Comparison of ENCODE assay signal across 27 cellular contexts in the genomic region with DNA sequence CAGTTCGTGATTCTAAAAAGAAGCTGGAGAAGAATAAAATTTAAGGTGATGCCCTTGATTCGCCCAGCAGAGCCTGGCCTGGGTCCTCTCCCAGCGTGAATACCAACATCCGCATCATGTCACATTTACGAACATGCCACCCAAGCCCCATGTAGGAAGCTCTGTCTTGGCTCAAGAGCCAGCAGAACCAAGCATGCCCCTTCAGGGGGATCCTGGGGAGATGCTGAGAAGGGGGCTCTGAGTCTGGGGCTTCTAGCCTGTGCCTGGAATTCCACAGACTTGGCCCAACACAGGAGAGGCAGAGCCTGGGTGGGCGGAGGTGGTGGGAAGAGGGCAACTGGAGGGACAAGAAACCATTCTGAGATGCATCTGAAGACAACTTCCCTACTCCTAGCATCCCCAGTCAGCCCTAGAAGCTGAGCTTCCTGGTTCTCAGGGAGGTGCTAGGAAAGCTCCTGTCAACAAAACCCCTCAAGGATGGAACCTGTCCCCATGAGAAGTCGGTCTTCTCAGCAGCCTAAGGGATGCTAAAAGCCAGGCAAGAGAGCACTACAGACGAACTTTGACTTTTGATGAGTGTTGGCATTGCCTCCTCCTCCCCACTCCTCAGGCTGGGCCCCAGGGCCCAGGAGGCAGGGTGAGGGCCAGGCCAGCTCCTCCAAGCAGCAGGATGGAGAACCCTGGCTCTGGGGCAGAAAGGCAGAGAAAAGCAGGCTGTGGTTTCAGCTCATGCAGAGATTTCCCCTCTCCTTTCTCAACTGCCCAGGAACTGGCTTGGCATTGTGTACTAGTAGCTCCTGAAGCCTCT. TPM values are rescaled to one million over a fixed set of nuclear protein-coding genes. Genes with fewer than 3 reads are reported as not detected.
A peak's percentile ranks its signal among the peaks of the same experiment; 100 is the strongest.
DNase-seq lines count a peak whose midpoint lies in the region; ATAC-seq and TF ChIP-seq lines count a peak whose summit lies in the region.
"Had no signal": no experiment of that assay in that cellular context is flagged by ENCODE, and none has a peak within 500 bp of the region (broad histone marks: within the 10 kb centered on the region; RNA-seq: fewer than 3 reads in every experiment).

No MANE protein-coding gene starts in this region.

- H3F3A ChIP-seq in GM23248 (ENCODE audit: insufficient read depth), result no peaks in the 10 kb centered on the region

- POLR2A ChIA-PET in RWPE1 (lab: Yijun Ruan, JAX; ENCODE audit: low non-redundant PET), result no interaction called here

- H3K79me2 ChIP-seq in GM23248 (ENCODE audit: insufficient read depth), result no peaks in the 10 kb centered on the region

- H3K9me3 ChIP-seq in right atrium auricular region (no peaks in the 10 kb centered on the region), endodermal cell (ENCODE audit: control insufficient read depth, low read length) (no peaks in the 10 kb centered on the region), GM23248 (ENCODE audit: low read depth) (no peaks in the 10 kb centered on the region)
- H3K9me3 ChIP-seq: HAP-1, heart right ventricle, lower lobe of right lung, Peyer's patch, suprapubic skin had no signal

- WGBS in endodermal cell (ENCODE audit: insufficient coverage in 1 of 2, insufficient read length in 1 of 2), 2 experiments, result 88 to 92% methylated on average over 6 to 8 of the region's 8 CpGs
- 97 to 98% methylated on average over 8 of the region's 8 CpGs for WGBS in GM23248 (ENCODE audit: low coverage in 1 of 2, low lambda C conversion rate in 2 of 2, missing lambda C conversion rate in 2 of 2), 2 experiments

- in situ Hi-C loops in GM23248 (cut with MboI), result no loop called here

- H3K27me3 ChIP-seq in right atrium auricular region, result no peaks in the 10 kb centered on the region
- no peaks in the 10 kb centered on the region for H3K27me3 ChIP-seq in endodermal cell (ENCODE audit: control insufficient read depth, insufficient read depth, low read length, poor library complexity, severe bottlenecking)
- no peaks in the 10 kb centered on the region for H3K27me3 ChIP-seq in GM23248 (replicated peaks; ENCODE audit: insufficient read depth)
- H3K27me3 ChIP-seq: cardiac muscle cell, heart right ventricle, Peyer's patch, suprapubic skin had no signal

- no peaks in the 10 kb centered on the region for H3K9me2 ChIP-seq in GM23248 (ENCODE audit: insufficient read depth)

- H3K27ac ChIP-seq in right atrium auricular region (no peak overlapping the region), RWPE1 (peak overlapping the region; percentile 14; the same call in 1 of the 2 replicates), endodermal cell (ENCODE audit: low read depth, low read length) (no peak overlapping the region), GM23248 (no peak overlapping the region)
- H3K27ac ChIP-seq: cardiac muscle cell, heart right ventricle, lower lobe of right lung, Peyer's patch, suprapubic skin had no signal

- H3K36me3 ChIP-seq in right atrium auricular region (peaks cover 89% of the 10 kb centered on the region), endodermal cell (ENCODE audit: control insufficient read depth, insufficient read depth, low read length) (peaks cover 93% of the 10 kb centered on the region), GM23248 (ENCODE audit: low read depth) (peaks cover 30% of the 10 kb centered on the region)

- no peaks in the 10 kb centered on the region for H3K27me3 Mint-ChIP-seq in endodermal cell (ENCODE audit: insufficient read depth)
- H3K27me3 Mint-ChIP-seq in stimulated activated naive CD8-positive, alpha-beta T cell treated with anti-CD3 and anti-CD28 coated beads, Interleukin-15, Interleukin-2, amounts not matched to agents 100 ng/mL and 50 ng/mL, for 24 hours, result no peaks in the 10 kb centered on the region
- H3K27me3 Mint-ChIP-seq: activated naive CD4-positive, alpha-beta T cell treated with anti-CD3 and anti-CD28 coated beads, Interleukin-2, amount 50 U/mL, for 24 hours; naive thymus-derived CD8-positive, alpha-beta T cell had no signal

- intact Hi-C loops in Right ventricle myocardium superior (cut with DNase I), result no loop called here

- no peak overlapping the region for H3K4me2 ChIP-seq in GM23248 (ENCODE audit: unreplicated experiment)

- H3K4me1 ChIP-seq in right atrium auricular region (no peaks in the 10 kb centered on the region), endodermal cell (ENCODE audit: control insufficient read depth, insufficient read depth, low read length) (peaks cover 3% of the 10 kb centered on the region), GM23248 (ENCODE audit: insufficient read depth) (0 out of 2 replicates have a peak, but pooled peaks cover 6% of the 10 kb centered on the region)
- H3K4me1 ChIP-seq: HAP-1, lower lobe of right lung, Peyer's patch, suprapubic skin had no signal

- ATAC-seq in Right ventricle myocardium superior (ENCODE audit: poor library complexity), result no peak
- ATAC-seq: activated T-cell treated with anti-CD3 and anti-CD28 coated beads, Interleukin-2, amount 50 U/mL, for 72 hours; heart right ventricle; lower lobe of right lung; naive thymus-derived CD8-positive, alpha-beta T cell had no signal

- H3K36me3 Mint-ChIP-seq in endodermal cell (ENCODE audit: low read depth), result peaks cover 72% of the 10 kb centered on the region
- H3K36me3 Mint-ChIP-seq in stimulated activated naive CD8-positive, alpha-beta T cell treated with anti-CD3 and anti-CD28 coated beads, Interleukin-15, Interleukin-2, amounts not matched to agents 100 ng/mL and 50 ng/mL, for 24 hours (ENCODE audit: low read depth), result peaks cover 78% of the 10 kb centered on the region

- H3K4me3 Mint-ChIP-seq in endodermal cell, result no peak overlapping the region
- no peak overlapping the region for H3K4me3 Mint-ChIP-seq in stimulated activated naive CD8-positive, alpha-beta T cell treated with anti-CD3 and anti-CD28 coated beads, Interleukin-15, Interleukin-2, amounts not matched to agents 100 ng/mL and 50 ng/mL, for 24 hours
- H3K4me3 Mint-ChIP-seq: activated naive CD4-positive, alpha-beta T cell treated with anti-CD3 and anti-CD28 coated beads, Interleukin-2, amount 50 U/mL, for 24 hours; activated T-cell treated with anti-CD3 and anti-CD28 coated beads, Interleukin-2, amount 50 U/mL, for 72 hours; CD14-positive monocyte; naive thymus-derived CD8-positive, alpha-beta T cell had no signal

- H3K27ac Mint-ChIP-seq in endodermal cell, result no peak overlapping the region
- H3K27ac Mint-ChIP-seq in stimulated activated naive CD8-positive, alpha-beta T cell treated with anti-CD3 and anti-CD28 coated beads, Interleukin-15, Interleukin-2, amounts not matched to agents 100 ng/mL and 50 ng/mL, for 24 hours, result peak overlapping the region; percentile 49
- H3K27ac Mint-ChIP-seq: activated T-cell treated with anti-CD3 and anti-CD28 coated beads, Interleukin-2, amount 50 U/mL, for 72 hours had no signal

- no peaks in the 10 kb centered on the region for H3K9me3 Mint-ChIP-seq in endodermal cell
- no peaks in the 10 kb centered on the region for H3K9me3 Mint-ChIP-seq in stimulated activated naive CD8-positive, alpha-beta T cell treated with anti-CD3 and anti-CD28 coated beads, Interleukin-15, Interleukin-2, amounts not matched to agents 100 ng/mL and 50 ng/mL, for 24 hours
- H3K9me3 Mint-ChIP-seq: activated naive CD4-positive, alpha-beta T cell treated with anti-CD3 and anti-CD28 coated beads, Interleukin-2, amount 50 U/mL, for 24 hours; activated T-cell treated with anti-CD3 and anti-CD28 coated beads, Interleukin-2, amount 50 U/mL, for 72 hours; CD14-positive monocyte; naive thymus-derived CD8-positive, alpha-beta T cell had no signal

- DNase-seq in right atrium auricular region (ENCODE audit: low spot score) (peak; percentile 9), Right ventricle myocardium superior (no peak), RWPE1 (ENCODE audit: low spot score) (no peak), endodermal cell (peak; percentile 30), GM23248 (no peak), superior temporal gyrus (ENCODE audit: extremely low spot score) (no peak), HUDEP-2 (lab: John Stamatoyannopoulos, UW; ENCODE audit: unreplicated experiment in 76 of 76) (no peak)
- DNase-seq: activated CD4-positive, alpha-beta T cell treated with anti-CD3 and anti-CD28 coated beads for 4 hours; activated T-cell treated with anti-CD3 and anti-CD28 coated beads, Interleukin-2, amount 50 U/mL, for 72 hours; foreskin melanocyte; heart right ventricle; kidney; lower lobe of right lung; naive thymus-derived CD8-positive, alpha-beta T cell; NCI-H1048; NCI-H748 treated with DMSO at 0.1 percent for 48 hours; Peyer's patch; SIG-M5; stimulated activated CD4-positive, alpha-beta T cell treated with anti-CD3 and anti-CD28 coated beads, Interleukin-15, amount 100 ng/mL, for 24 hours; stimulated activated CD4-positive, alpha-beta T cell treated with anti-CD3 and anti-CD28 coated beads, Interleukin-4, amount 100 ng/mL, for 4 hours; T-helper 9 cell had no signal

- CTCF ChIA-PET in RWPE1 (lab: Yijun Ruan, JAX), result interaction anchor here (1.1 kb wide), 1 partner anchor 160 kb away, joined by 3 read pairs; no protein-coding TSS in a partner anchor

- H2AFZ ChIP-seq in GM23248, result no peak overlapping the region

- H3K9ac ChIP-seq in endodermal cell (ENCODE audit: extremely low read depth, low read length, poor library complexity, severe bottlenecking) (no peak overlapping the region), GM23248 (no peak overlapping the region)

- no peak for TF ChIP-seq CTCF in right atrium auricular region (IDR thresholded peaks at IDR 0.05)
- TF ChIP-seq CTCF in RWPE1 (conservative IDR thresholded peaks at IDR 0.05; ENCODE audit: low read depth), result no peak
- no peak for TF ChIP-seq CTCF in endodermal cell (conservative IDR thresholded peaks at IDR 0.05)

- H4K20me1 ChIP-seq in GM23248 (ENCODE audit: insufficient read depth), result no peaks in the 10 kb centered on the region

- H3K4me3 ChIP-seq in right atrium auricular region (no peak overlapping the region), endodermal cell (ENCODE audit: low read length) (no peak overlapping the region), GM23248 (no peak overlapping the region)
- H3K4me3 ChIP-seq: cardiac muscle cell, HAP-1, heart right ventricle, lower lobe of right lung, Peyer's patch, suprapubic skin had no signal

- peaks cover 18% of the 10 kb centered on the region for H3K4me1 Mint-ChIP-seq in endodermal cell
- H3K4me1 Mint-ChIP-seq in stimulated activated naive CD8-positive, alpha-beta T cell treated with anti-CD3 and anti-CD28 coated beads, Interleukin-15, Interleukin-2, amounts not matched to agents 100 ng/mL and 50 ng/mL, for 24 hours (ENCODE audit: low read depth), result no peaks in the 10 kb centered on the region

RNA-seq across cellular contexts. Expression of a gene that starts 57.9 kb away (rescaled TPM):
- 10 to 100 TPM; 14.1 to 20.6 TPM for total RNA-seq in right atrium auricular region
- total RNA-seq in Right ventricle myocardium superior, result 13.4 TPM
- 10 to 100 TPM; 37.9 to 45.5 TPM for total RNA-seq in endodermal cell
- polyA plus RNA-seq in endodermal cell (2013, experiment 1 of 2), result 20.6 TPM
- polyA plus RNA-seq in endodermal cell (2013, experiment 2 of 2), result 19.8 TPM
- total RNA-seq in GM23248 (2014; rRNA removed; shearing (Covaris generic)), result 13.0 and 17.6 TPM in 2 replicates
- 7.3 and 8.9 TPM in 2 replicates for polyA plus RNA-seq in GM23248 (2016; fragmentation: Nextera tagmentation; extraction: Ambion mirVana)

RNA-seq across cellular contexts. Expression of a gene that starts 58.3 kb away (rescaled TPM):
- 100 to 1,000 TPM in 1 of 2 donors, 10 to 100 TPM in 1; 39.5 to 153 TPM for total RNA-seq in right atrium auricular region
- total RNA-seq in Right ventricle myocardium superior, result 134 TPM
- total RNA-seq in endodermal cell, result 100 to 1,000 TPM; 184 to 191 TPM
- polyA plus RNA-seq in endodermal cell (2013, experiment 1 of 2), result 149 TPM
- 126 TPM for polyA plus RNA-seq in endodermal cell (2013, experiment 2 of 2)
- 62.6 and 65.4 TPM in 2 replicates for total RNA-seq in GM23248 (2014; rRNA removed; shearing (Covaris generic))
- 59.3 and 63.5 TPM in 2 replicates for polyA plus RNA-seq in GM23248 (2016; fragmentation: Nextera tagmentation; extraction: Ambion mirVana)

Comparison
In these comparisons a context has a peak if more than half of its experiments do, and no peak if none do; other contexts are left out.
1. DNase-seq: peak in right atrium auricular region (single experiment) and endodermal cell (single experiment); none in Right ventricle myocardium superior (single experiment), RWPE1 (single experiment), GM23248 (single experiment), superior temporal gyrus (single experiment) and HUDEP-2 (0 of 76).